12 cellular contexts compared by ENCODE assay signal in genomic region chr5:82584631-82585030, GRCh38.
"Had no signal": no experiment of that assay in that cellular context is flagged by ENCODE, and none has a peak within 500 bp of the region (broad histone marks: within the 10 kb centered on the region; RNA-seq: fewer than 3 reads in every experiment).

No MANE protein-coding gene starts in this region.

- ATAC-seq: stimulated activated effector memory CD8-positive, alpha-beta T cell treated with anti-CD3 and anti-CD28 coated beads, Interleukin-12 subunit alpha, Interleukin-12 subunit beta, amount 100 ng/mL, for 72 hours had no signal

- H3K27ac ChIP-seq: cardiac muscle cell, colonic mucosa, esophagus muscularis mucosa, prostate gland, SK-N-MC, tibial nerve, vagina had no signal

- H3K27me3 ChIP-seq: cardiac muscle cell, colonic mucosa, esophagus muscularis mucosa, tibial nerve, vagina had no signal

- H3K4me3 ChIP-seq: cardiac muscle cell, colonic mucosa, esophagus muscularis mucosa, prostate gland, SK-N-MC, tibial nerve, vagina had no signal

- H3K36me3 ChIP-seq: cardiac muscle cell, colonic mucosa, esophagus muscularis mucosa, prostate gland, tibial nerve, vagina had no signal

- H3K9me3 ChIP-seq: colonic mucosa, prostate gland, vagina had no signal

- DNase-seq: activated CD4-positive, alpha-beta T cell treated with anti-CD3 and anti-CD28 coated beads, Interleukin-2, amount 50 U/mL, for 1 hour; activated CD8-positive, alpha-beta memory T cell treated with anti-CD3 and anti-CD28 coated beads for 24 hours; activated naive CD4-positive, alpha-beta T cell; colonic mucosa; naive B cell had no signal

- H3K4me1 ChIP-seq: esophagus muscularis mucosa, prostate gland, tibial nerve, vagina had no signal
